ENCODE assay signal across 1 cellular context in genomic region chr7:471866-472639, GRCh38.
TF ChIP-seq lines count a peak whose summit lies in the region.

No MANE protein-coding gene starts in this region.

TF ChIP-seq in HEK293, 187 proteins besides CTCF, POLR2A, EP300 and RAD21 (continued from another document and continues in another):
- TF ChIP-seq, protein P1, sequence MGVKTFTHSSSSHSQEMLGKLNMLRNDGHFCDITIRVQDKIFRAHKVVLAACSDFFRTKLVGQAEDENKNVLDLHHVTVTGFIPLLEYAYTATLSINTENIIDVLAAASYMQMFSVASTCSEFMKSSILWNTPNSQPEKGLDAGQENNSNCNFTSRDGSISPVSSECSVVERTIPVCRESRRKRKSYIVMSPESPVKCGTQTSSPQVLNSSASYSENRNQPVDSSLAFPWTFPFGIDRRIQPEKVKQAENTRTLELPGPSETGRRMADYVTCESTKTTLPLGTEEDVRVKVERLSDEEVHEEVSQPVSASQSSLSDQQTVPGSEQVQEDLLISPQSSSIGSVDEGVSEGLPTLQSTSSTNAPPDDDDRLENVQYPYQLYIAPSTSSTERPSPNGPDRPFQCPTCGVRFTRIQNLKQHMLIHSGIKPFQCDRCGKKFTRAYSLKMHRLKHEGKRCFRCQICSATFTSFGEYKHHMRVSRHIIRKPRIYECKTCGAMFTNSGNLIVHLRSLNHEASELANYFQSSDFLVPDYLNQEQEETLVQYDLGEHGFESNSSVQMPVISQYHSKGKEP (tag by site-specific recombination; IDR thresholded peaks at IDR 0.05): no peak
- no peak for TF ChIP-seq ZIC2 (tag by site-specific recombination; IDR thresholded peaks at IDR 0.05)
- TF ChIP-seq ZNF558 (tag by site-specific recombination; IDR thresholded peaks at IDR 0.05): no peak
- 0 out of 2 replicates have a peak, but pooled peaks have one; percentile 18 for TF ChIP-seq GLIS2 (tag by site-specific recombination; IDR thresholded peaks at IDR 0.05)
- no peak for TF ChIP-seq ZNF214 (tag by site-specific recombination; IDR thresholded peaks at IDR 0.05; ENCODE audit: borderline replicate concordance)
- no peak for TF ChIP-seq ZFP3 (tag by site-specific recombination; IDR thresholded peaks at IDR 0.05; ENCODE audit: low read depth)
- TF ChIP-seq ZNF416 (tag by site-specific recombination; IDR thresholded peaks at IDR 0.05): no peak
- TF ChIP-seq ZNF274 (IDR thresholded peaks at IDR 0.05; ENCODE audit: low read length): no peak
- TF ChIP-seq ZNF274 (tag by site-specific recombination; IDR thresholded peaks at IDR 0.05; ENCODE audit: borderline replicate concordance): no peak
- TF ChIP-seq, protein P2, sequence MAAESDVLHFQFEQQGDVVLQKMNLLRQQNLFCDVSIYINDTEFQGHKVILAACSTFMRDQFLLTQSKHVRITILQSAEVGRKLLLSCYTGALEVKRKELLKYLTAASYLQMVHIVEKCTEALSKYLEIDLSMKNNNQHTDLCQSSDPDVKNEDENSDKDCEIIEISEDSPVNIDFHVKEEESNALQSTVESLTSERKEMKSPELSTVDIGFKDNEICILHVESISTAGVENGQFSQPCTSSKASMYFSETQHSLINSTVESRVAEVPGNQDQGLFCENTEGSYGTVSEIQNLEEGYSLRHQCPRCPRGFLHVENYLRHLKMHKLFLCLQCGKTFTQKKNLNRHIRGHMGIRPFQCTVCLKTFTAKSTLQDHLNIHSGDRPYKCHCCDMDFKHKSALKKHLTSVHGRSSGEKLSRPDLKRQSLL (tag by site-specific recombination; IDR thresholded peaks at IDR 0.05): no peak
- no peak for TF ChIP-seq ZNF391 (tag by site-specific recombination; IDR thresholded peaks at IDR 0.05; ENCODE audit: borderline replicate concordance, low read depth)
- TF ChIP-seq ZNF521 (tag by site-specific recombination; IDR thresholded peaks at IDR 0.05): no peak
- no peak for TF ChIP-seq ZNF121 (tag by site-specific recombination; IDR thresholded peaks at IDR 0.05)
- no peak for TF ChIP-seq ZNF394 (tag by site-specific recombination; IDR thresholded peaks at IDR 0.05; ENCODE audit: borderline replicate concordance)
- TF ChIP-seq REPIN1 (tag by site-specific recombination; IDR thresholded peaks at IDR 0.05; ENCODE audit: low read depth): no peak
- no peak for TF ChIP-seq ZNF658 (tag by site-specific recombination; IDR thresholded peaks at IDR 0.05)
- TF ChIP-seq ZNF19 (tag by site-specific recombination; IDR thresholded peaks at IDR 0.05; ENCODE audit: low read depth): no peak
- no peak for TF ChIP-seq ZNF639 (tag by site-specific recombination; IDR thresholded peaks at IDR 0.05)
- no peak for TF ChIP-seq SCRT1 (tag by site-specific recombination; IDR thresholded peaks at IDR 0.05; ENCODE audit: borderline replicate concordance)
- no peak for TF ChIP-seq ZNF777 (tag by site-specific recombination; IDR thresholded peaks at IDR 0.05; ENCODE audit: borderline replicate concordance)
- TF ChIP-seq ZNF26 (tag by site-specific recombination; IDR thresholded peaks at IDR 0.05): no peak
- no peak for TF ChIP-seq PRDM4 (tag by site-specific recombination; IDR thresholded peaks at IDR 0.05)
- no peak for TF ChIP-seq ZNF791 (tag by site-specific recombination; IDR thresholded peaks at IDR 0.05)
- no peak for TF ChIP-seq ZNF266 (tag by site-specific recombination; IDR thresholded peaks at IDR 0.05; ENCODE audit: low read depth)
- no peak for TF ChIP-seq ZNF157 (tag by site-specific recombination; IDR thresholded peaks at IDR 0.05)
- TF ChIP-seq, protein P3, sequence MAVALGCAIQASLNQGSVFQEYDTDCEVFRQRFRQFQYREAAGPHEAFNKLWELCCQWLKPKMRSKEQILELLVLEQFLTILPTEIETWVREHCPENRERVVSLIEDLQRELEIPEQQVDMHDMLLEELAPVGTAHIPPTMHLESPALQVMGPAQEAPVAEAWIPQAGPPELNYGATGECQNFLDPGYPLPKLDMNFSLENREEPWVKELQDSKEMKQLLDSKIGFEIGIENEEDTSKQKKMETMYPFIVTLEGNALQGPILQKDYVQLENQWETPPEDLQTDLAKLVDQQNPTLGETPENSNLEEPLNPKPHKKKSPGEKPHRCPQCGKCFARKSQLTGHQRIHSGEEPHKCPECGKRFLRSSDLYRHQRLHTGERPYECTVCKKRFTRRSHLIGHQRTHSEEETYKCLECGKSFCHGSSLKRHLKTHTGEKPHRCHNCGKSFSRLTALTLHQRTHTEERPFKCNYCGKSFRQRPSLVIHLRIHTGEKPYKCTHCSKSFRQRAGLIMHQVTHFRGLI (tag by site-specific recombination; IDR thresholded peaks at IDR 0.05): no peak
- TF ChIP-seq ZNF677 (tag by site-specific recombination; IDR thresholded peaks at IDR 0.05): no peak
- 0 out of 2 replicates have a peak, but pooled peaks have one; percentile 14 for TF ChIP-seq ZBTB48 (tag by site-specific recombination; IDR thresholded peaks at IDR 0.05)
- TF ChIP-seq, protein P4, sequence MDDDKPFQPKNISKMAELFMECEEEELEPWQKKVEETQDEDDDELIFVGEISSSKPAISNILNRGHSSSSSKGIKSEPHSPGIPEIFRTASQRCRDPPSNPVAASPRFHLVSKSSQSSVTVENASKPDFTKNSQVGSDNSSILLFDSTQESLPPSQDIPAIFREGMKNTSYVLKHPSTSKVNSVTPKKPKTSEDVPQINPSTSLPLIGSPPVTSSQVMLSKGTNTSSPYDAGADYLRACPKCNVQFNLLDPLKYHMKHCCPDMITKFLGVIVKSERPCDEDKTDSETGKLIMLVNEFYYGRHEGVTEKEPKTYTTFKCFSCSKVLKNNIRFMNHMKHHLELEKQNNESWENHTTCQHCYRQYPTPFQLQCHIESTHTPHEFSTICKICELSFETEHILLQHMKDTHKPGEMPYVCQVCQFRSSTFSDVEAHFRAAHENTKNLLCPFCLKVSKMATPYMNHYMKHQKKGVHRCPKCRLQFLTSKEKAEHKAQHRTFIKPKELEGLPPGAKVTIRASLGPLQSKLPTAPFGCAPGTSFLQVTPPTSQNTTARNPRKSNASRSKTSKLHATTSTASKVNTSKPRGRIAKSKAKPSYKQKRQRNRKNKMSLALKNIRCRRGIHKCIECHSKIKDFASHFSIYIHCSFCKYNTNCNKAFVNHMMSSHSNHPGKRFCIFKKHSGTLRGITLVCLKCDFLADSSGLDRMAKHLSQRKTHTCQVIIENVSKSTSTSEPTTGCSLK (tag by site-specific recombination; IDR thresholded peaks at IDR 0.05): no peak
- TF ChIP-seq ZNF140 (tag by site-specific recombination; IDR thresholded peaks at IDR 0.05): no peak
- TF ChIP-seq ZNF585B (tag by site-specific recombination; IDR thresholded peaks at IDR 0.05): no peak
- TF ChIP-seq ZNF133 (tag by site-specific recombination; IDR thresholded peaks at IDR 0.05): no peak
- TF ChIP-seq BCL11A (tag by site-specific recombination; IDR thresholded peaks at IDR 0.05; ENCODE audit: low read depth): no peak
- 0 out of 2 replicates have a peak, but pooled peaks have one; percentile 24 for TF ChIP-seq ZNF335 (tag by site-specific recombination; conservative IDR thresholded peaks at IDR 0.05)
- TF ChIP-seq ZNF433 (tag by site-specific recombination; IDR thresholded peaks at IDR 0.05; ENCODE audit: low read depth): no peak
- no peak for TF ChIP-seq ZNF426 (tag by site-specific recombination; IDR thresholded peaks at IDR 0.05)
- no peak for TF ChIP-seq ZBTB1 (tag by site-specific recombination; IDR thresholded peaks at IDR 0.05)
- no peak for TF ChIP-seq ZNF514 (tag by site-specific recombination; IDR thresholded peaks at IDR 0.05)
- no peak for TF ChIP-seq ZNF114 (tag by site-specific recombination; IDR thresholded peaks at IDR 0.05)
- TF ChIP-seq PRDM2 (tag by site-specific recombination; IDR thresholded peaks at IDR 0.05; ENCODE audit: borderline replicate concordance): no peak
- no peak for TF ChIP-seq ZNF76 (tag by site-specific recombination; IDR thresholded peaks at IDR 0.05; ENCODE audit: borderline replicate concordance, low read depth)
- TF ChIP-seq, protein P5, sequence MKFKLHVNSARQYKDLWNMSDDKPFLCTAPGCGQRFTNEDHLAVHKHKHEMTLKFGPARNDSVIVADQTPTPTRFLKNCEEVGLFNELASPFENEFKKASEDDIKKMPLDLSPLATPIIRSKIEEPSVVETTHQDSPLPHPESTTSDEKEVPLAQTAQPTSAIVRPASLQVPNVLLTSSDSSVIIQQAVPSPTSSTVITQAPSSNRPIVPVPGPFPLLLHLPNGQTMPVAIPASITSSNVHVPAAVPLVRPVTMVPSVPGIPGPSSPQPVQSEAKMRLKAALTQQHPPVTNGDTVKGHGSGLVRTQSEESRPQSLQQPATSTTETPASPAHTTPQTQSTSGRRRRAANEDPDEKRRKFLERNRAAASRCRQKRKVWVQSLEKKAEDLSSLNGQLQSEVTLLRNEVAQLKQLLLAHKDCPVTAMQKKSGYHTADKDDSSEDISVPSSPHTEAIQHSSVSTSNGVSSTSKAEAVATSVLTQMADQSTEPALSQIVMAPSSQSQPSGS (tag by site-specific recombination; IDR thresholded peaks at IDR 0.05; ENCODE audit: low read depth): no peak
